ENCODE assay signal across 11 cellular contexts in the genomic region with DNA sequence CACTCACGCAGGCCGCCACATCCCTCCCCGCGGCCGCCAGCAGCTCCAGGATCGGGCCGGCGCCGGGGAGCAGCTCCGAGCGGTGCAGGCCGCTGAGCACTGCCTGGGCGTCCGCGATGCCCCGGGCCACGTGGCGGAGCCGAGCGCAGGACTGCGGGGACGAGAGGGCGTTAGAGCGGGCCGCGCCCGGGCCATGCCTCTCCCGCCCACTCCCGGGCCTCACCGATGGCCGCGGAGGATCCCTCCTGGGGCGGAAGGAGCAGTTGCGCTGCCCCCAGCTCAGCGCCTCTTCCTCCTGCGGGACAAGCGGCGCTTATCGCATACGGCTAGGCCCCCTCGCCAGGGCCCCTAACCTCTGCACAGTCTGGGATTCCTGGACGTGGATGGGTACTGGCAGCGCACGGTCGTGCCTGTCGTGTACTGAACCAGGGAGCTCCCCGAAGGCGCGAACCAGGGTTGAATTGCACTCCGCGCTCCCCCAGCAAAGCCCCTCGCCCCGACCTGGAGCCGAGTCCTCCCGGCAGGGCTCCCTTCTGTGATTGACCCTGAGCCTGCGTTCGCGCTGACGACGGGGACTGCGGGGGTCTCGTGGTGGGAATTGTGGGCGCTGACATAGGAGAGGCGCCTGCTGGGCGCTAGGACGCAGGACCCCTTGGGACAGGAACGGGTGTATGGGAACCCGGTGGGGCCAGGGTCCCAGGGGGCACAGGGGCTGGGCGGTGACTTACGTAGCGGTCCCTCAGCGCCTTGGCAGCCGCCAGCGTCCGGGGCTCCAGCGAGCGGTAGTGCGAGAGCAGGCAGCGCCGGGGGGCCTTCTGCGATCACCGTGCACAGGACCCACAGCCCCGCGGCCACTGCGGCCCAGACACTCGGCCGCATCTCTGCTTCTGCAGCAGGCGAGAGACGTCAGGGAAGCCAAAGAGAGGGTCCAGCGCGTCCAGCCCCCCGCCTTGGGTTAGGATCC. TPM values are rescaled to one million over a fixed set of nuclear protein-coding genes. Genes with fewer than 3 reads are reported as not detected.
DNase-seq lines count a peak whose midpoint lies in the region; ATAC-seq and TF ChIP-seq lines count a peak whose summit lies in the region.
"Had no signal": no experiment of that assay in that cellular context is flagged by ENCODE, and none has a peak within 500 bp of the region (broad histone marks: within the 10 kb centered on the region; RNA-seq: fewer than 3 reads in every experiment).

No MANE protein-coding gene starts in this region.

- H3K14ac ChIP-seq in mesenchymal stem cell (ENCODE audit: low read length in 2 of 2), result no peak overlapping the region

- no peak overlapping the region for H3K23ac ChIP-seq in mesenchymal stem cell (ENCODE audit: low read length in 2 of 2)

- no peak overlapping the region for H4K91ac ChIP-seq in mesenchymal stem cell (ENCODE audit: low read length)

- H2BK5ac ChIP-seq in mesenchymal stem cell (ENCODE audit: low read depth, low read length, poor library complexity, severe bottlenecking), result no peak overlapping the region

- no peaks in the 10 kb centered on the region for H3K9me3 Mint-ChIP-seq in osteocyte (ENCODE audit: unreplicated experiment)

- H3K9ac ChIP-seq in mesenchymal stem cell (ENCODE audit: low read length), result no peak overlapping the region

- 20% methylated on average over 89 of the region's 92 CpGs for WGBS in mesenchymal stem cell

- H3K4me1 ChIP-seq in cardiac muscle cell (ENCODE audit: low read depth) (no peaks in the 10 kb centered on the region), right atrium auricular region (peaks cover 0 to 12% of the 10 kb centered on the region in 2 donors), thoracic aorta (ENCODE audit: control insufficient read depth in 1 of 2, low read depth in 2 of 2) (peaks cover 0 to 10% of the 10 kb centered on the region in 2 donors), mesenchymal stem cell (ENCODE audit: control insufficient read depth, insufficient read depth, low read depth, low read length) (peaks cover 10% of the 10 kb centered on the region)

- H2BK120ac ChIP-seq in mesenchymal stem cell (ENCODE audit: low read depth, low read length), result no peak overlapping the region

- H3K27ac Mint-ChIP-seq in osteocyte (ENCODE audit: unreplicated experiment), result no peak overlapping the region

- ATAC-seq in left lobe of liver (peak; percentile 34), thoracic aorta (ENCODE audit: insufficient number of reproducible peaks, low FRiP score, low read depth) (no peak)

- no peaks in the 10 kb centered on the region for H3K36me3 ChIP-seq in cardiac muscle cell
- H3K36me3 ChIP-seq in right atrium auricular region, result no peaks in the 10 kb centered on the region
- H3K36me3 ChIP-seq in thoracic aorta, result no peaks in the 10 kb centered on the region
- no peaks in the 10 kb centered on the region for H3K36me3 ChIP-seq in mesenchymal stem cell (ENCODE audit: control insufficient read depth in 1 of 2, insufficient read depth in 2 of 2, low read depth in 1 of 2, low read length in 2 of 2)

- H3K27me3 Mint-ChIP-seq in osteocyte (ENCODE audit: unreplicated experiment), result peaks cover 47% of the 10 kb centered on the region

- H3K4me3 ChIP-seq in cardiac muscle cell (no peak overlapping the region), right atrium auricular region (peak overlapping the region in 1 of 2 donors; percentile 27), thoracic aorta (peak overlapping the region; percentile 41), mesenchymal stem cell (ENCODE audit: insufficient read depth in 1 of 2, low read depth in 1 of 2, low read length in 2 of 2) (no peak overlapping the region)

- no peak overlapping the region for H3K18ac ChIP-seq in mesenchymal stem cell (ENCODE audit: low read depth in 1 of 2, low read length in 2 of 2)

- TF ChIP-seq CTCF in cardiac muscle cell (IDR thresholded peaks at IDR 0.05; ENCODE audit: low read depth, low read length), result no peak
- TF ChIP-seq CTCF in right atrium auricular region (IDR thresholded peaks at IDR 0.05), result no peak
- TF ChIP-seq CTCF in thoracic aorta (IDR thresholded peaks at IDR 0.05), result no peak
- TF ChIP-seq CTCF in osteocyte (IDR thresholded peaks at IDR 0.05), result no peak

- H3K9me3 ChIP-seq in cardiac muscle cell (ENCODE audit: low read depth) (no peaks in the 10 kb centered on the region), right atrium auricular region (no peaks in the 10 kb centered on the region), thoracic aorta (no peaks in the 10 kb centered on the region), mesenchymal stem cell (ENCODE audit: control insufficient read depth, low read length) (no peaks in the 10 kb centered on the region)

- H3K4me2 ChIP-seq in mesenchymal stem cell (ENCODE audit: low read length, poor library complexity, severe bottlenecking), result no peak overlapping the region

- H3K36me3 Mint-ChIP-seq in osteocyte (ENCODE audit: unreplicated experiment), result no peaks in the 10 kb centered on the region

- H3K4me3 Mint-ChIP-seq in osteocyte (ENCODE audit: unreplicated experiment), result no peak overlapping the region

- H2BK12ac ChIP-seq in mesenchymal stem cell (ENCODE audit: low read length in 2 of 2), result no peak overlapping the region

- H3K4ac ChIP-seq in mesenchymal stem cell (ENCODE audit: low read depth in 1 of 2, low read length in 2 of 2), result no peak overlapping the region

- H3K4me1 Mint-ChIP-seq in osteocyte (ENCODE audit: unreplicated experiment), result peaks cover 3% of the 10 kb centered on the region

- no peaks in the 10 kb centered on the region for H3K79me1 ChIP-seq in mesenchymal stem cell (replicated peaks; ENCODE audit: low read length, poor library complexity, severe bottlenecking)

- no peak overlapping the region for H2BK15ac ChIP-seq in mesenchymal stem cell (ENCODE audit: low read depth, poor library complexity, severe bottlenecking)

- H3K27me3 ChIP-seq in cardiac muscle cell (peaks cover 46% of the 10 kb centered on the region), right atrium auricular region (peaks cover 4 to 14% of the 10 kb centered on the region in 2 donors), thoracic aorta (replicated peaks; ENCODE audit: insufficient read depth) (peaks cover 5% of the 10 kb centered on the region), mesenchymal stem cell (ENCODE audit: control insufficient read depth in 1 of 2, insufficient read depth in 1 of 2, low read length in 2 of 2) (peaks cover 58 to 61% of the 10 kb centered on the region in 2 experiments)

- H4K8ac ChIP-seq in mesenchymal stem cell (ENCODE audit: low read length), result no peak overlapping the region

- H2AFZ ChIP-seq in mesenchymal stem cell (ENCODE audit: low read depth, low read length), result no peak overlapping the region

- no peak overlapping the region for H2AK5ac ChIP-seq in mesenchymal stem cell (ENCODE audit: low read length, severe bottlenecking)

- peak; percentile 24 to 47 for DNase-seq in cardiac muscle cell (ENCODE audit: low read depth in 1 of 2, low spot score in 1 of 2)
- DNase-seq in right atrium auricular region (ENCODE audit: low spot score), result no peak
- DNase-seq in dedifferentiated amniotic fluid mesenchymal stem cell (ENCODE audit: extremely low spot score), result peak; percentile 13
- DNase-seq in left lobe of liver (ENCODE audit: low spot score), result no peak
- DNase-seq in thoracic aorta (ENCODE audit: low spot score), result no peak
- no peak for DNase-seq in osteocyte (ENCODE audit: extremely low spot score, unreplicated experiment)
- DNase-seq in mesenchymal stem cell, result no peak
- DNase-seq in SK-N-DZ (ENCODE audit: low spot score), result no peak
- DNase-seq: activated gamma-delta T cell treated with Interleukin-2 at 50 U/mL for 16 hours had no signal

- H3K27ac ChIP-seq in cardiac muscle cell (no peak overlapping the region), right atrium auricular region (no peak overlapping the region), thoracic aorta (no peak overlapping the region), mesenchymal stem cell (ENCODE audit: low read length, poor library complexity, severe bottlenecking) (no peak overlapping the region)

RNA-seq across cellular contexts. Expression of gene IFNL4, which starts 0.7 kb away (rescaled TPM):
- total RNA-seq in cardiac muscle cell (not detected in 2 replicates), right atrium auricular region (not detected), left lobe of liver (not detected), thoracic aorta (not detected), osteocyte (not detected in 2 replicates)
- polyA plus RNA-seq in cardiac muscle cell, result 0.17 TPM in 1 of 2 replicates, not detected in the other
- polyA plus RNA-seq in mesenchymal stem cell (2013, experiment 1 of 2), result not detected
- not detected for polyA plus RNA-seq in mesenchymal stem cell (2013, experiment 2 of 2)
- 0.70 TPM in 1 of 2 replicates, not detected in the other for polyA plus RNA-seq in SK-N-DZ (2014; cell fraction: cytosol; rRNA removed)
- not detected in 2 replicates for polyA plus RNA-seq in SK-N-DZ (2014; cell fraction: nucleus; rRNA removed)
- total RNA-seq: lung microvascular endothelial cell had no signal

RNA-seq across cellular contexts. Expression of gene IFNL3, which starts 3.2 kb away (rescaled TPM):
- not detected in 2 replicates for total RNA-seq in cardiac muscle cell
- polyA plus RNA-seq in cardiac muscle cell, result not detected in 2 replicates
- total RNA-seq in right atrium auricular region, result not detected
- total RNA-seq in left lobe of liver, result not detected
- total RNA-seq in thoracic aorta, result not detected
- total RNA-seq in osteocyte, result not detected in 2 replicates
- polyA plus RNA-seq in mesenchymal stem cell (2013, experiment 1 of 2), result not detected
- not detected for polyA plus RNA-seq in mesenchymal stem cell (2013, experiment 2 of 2)
- not detected in 2 replicates for polyA plus RNA-seq in SK-N-DZ (2014; cell fraction: cytosol; rRNA removed)
- not detected in 2 replicates for polyA plus RNA-seq in SK-N-DZ (2014; cell fraction: nucleus; rRNA removed)
- total RNA-seq: lung microvascular endothelial cell had no signal

RNA-seq across cellular contexts. Expression of gene IFNL2, which starts 20.2 kb away (rescaled TPM):
- not detected in 2 replicates for total RNA-seq in cardiac muscle cell
- not detected in 2 replicates for polyA plus RNA-seq in cardiac muscle cell
- total RNA-seq in right atrium auricular region, result not detected
- total RNA-seq in left lobe of liver, result not detected
- total RNA-seq in thoracic aorta, result not detected
- total RNA-seq in osteocyte, result not detected in 2 replicates
- not detected for polyA plus RNA-seq in mesenchymal stem cell (2013, experiment 1 of 2)
- polyA plus RNA-seq in mesenchymal stem cell (2013, experiment 2 of 2), result not detected
- not detected in 2 replicates for polyA plus RNA-seq in SK-N-DZ (2014; cell fraction: cytosol; rRNA removed)
- polyA plus RNA-seq in SK-N-DZ (2014; cell fraction: nucleus; rRNA removed), result not detected in 2 replicates
- total RNA-seq: lung microvascular endothelial cell had no signal

RNA-seq across cellular contexts. Expression of gene SYCN, which starts 43.9 kb away (rescaled TPM):
- total RNA-seq in cardiac muscle cell (not detected in 2 replicates), right atrium auricular region (not detected), left lobe of liver (1.6 TPM), thoracic aorta (not detected), osteocyte (not detected in 2 replicates)
- polyA plus RNA-seq in cardiac muscle cell, result not detected in 2 replicates
- polyA plus RNA-seq in mesenchymal stem cell (2013, experiment 1 of 2), result not detected
- not detected for polyA plus RNA-seq in mesenchymal stem cell (2013, experiment 2 of 2)
- not detected in 2 replicates for polyA plus RNA-seq in SK-N-DZ (2014; cell fraction: cytosol; rRNA removed)
- not detected in 2 replicates for polyA plus RNA-seq in SK-N-DZ (2014; cell fraction: nucleus; rRNA removed)
- total RNA-seq: lung microvascular endothelial cell had no signal
- polyA plus RNA-seq: thymus had no signal

RNA-seq across cellular contexts. Expression of gene IFNL1, which starts 48.2 kb away (rescaled TPM):
- total RNA-seq in cardiac muscle cell (not detected in 2 replicates), right atrium auricular region (not detected), left lobe of liver (not detected), thoracic aorta (not detected), osteocyte (not detected in 2 replicates)
- not detected in 2 replicates for polyA plus RNA-seq in cardiac muscle cell
- not detected for polyA plus RNA-seq in mesenchymal stem cell (2013, experiment 1 of 2)
- polyA plus RNA-seq in mesenchymal stem cell (2013, experiment 2 of 2), result not detected
- polyA plus RNA-seq in SK-N-DZ (2014; cell fraction: cytosol; rRNA removed), result not detected in 2 replicates
- not detected in 2 replicates for polyA plus RNA-seq in SK-N-DZ (2014; cell fraction: nucleus; rRNA removed)
- total RNA-seq: lung microvascular endothelial cell had no signal

Comparison
In these comparisons a context has a peak if more than half of its experiments do, and no peak if none do; other contexts are left out.
1. DNase-seq: peak in cardiac muscle cell (2 of 2) and dedifferentiated amniotic fluid mesenchymal stem cell (single experiment); none in right atrium auricular region (single experiment), left lobe of liver (single experiment), thoracic aorta (single experiment), osteocyte (single experiment), mesenchymal stem cell (single experiment) and SK-N-DZ (single experiment).